Comparison of ENCODE assay signal across 16 cellular contexts in the genomic region with DNA sequence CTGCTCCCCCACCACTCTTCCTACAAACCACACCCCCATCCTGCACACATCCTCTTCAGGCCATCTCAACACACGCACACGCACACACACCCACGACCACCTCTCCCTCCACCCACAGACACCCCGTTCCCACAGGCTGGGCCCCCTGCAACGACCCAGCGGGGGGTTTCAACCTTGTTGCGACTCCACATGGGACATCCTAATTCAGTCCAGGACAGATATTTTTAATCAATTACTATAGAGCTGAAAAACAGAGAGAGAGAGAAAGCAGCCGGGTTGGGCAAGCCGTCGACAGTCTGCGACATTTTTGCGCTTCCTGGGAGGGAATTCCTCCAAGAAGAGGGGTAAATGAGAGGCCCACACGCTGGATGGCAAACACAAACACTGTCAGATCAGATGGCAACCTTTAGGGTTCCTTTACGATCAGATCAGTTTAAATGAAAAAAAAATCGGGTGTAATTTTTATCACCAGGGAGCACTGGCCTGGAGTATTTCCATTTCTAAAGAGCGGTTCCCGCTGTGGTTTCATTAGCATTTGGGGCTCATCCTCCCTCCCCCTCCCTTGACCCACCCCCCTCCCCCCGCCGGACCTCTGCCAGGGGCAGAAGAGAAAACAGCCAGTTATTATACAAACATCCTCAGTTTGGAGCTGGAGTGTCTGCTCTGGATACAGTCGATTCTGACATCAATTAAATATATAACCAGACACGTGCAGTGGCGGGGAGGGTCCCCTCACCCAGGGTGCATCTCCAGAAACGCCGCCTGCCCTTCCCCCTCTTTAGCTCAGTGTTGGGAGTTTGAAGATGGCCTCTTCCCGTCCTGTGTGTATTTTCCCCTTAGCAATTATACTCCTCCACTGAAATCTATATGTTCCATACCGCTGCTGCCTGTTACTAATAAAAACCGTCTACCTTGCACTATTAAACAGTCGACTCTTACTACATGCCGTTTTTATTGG. TPM values are rescaled to one million over a fixed set of nuclear protein-coding genes. Genes with fewer than 3 reads are reported as not detected.
DNase-seq lines count a peak whose midpoint lies in the region; ATAC-seq, FAIRE-seq and TF ChIP-seq lines count a peak whose summit lies in the region.
"Had no signal": no experiment of that assay in that cellular context is flagged by ENCODE, and none has a peak within 500 bp of the region (broad histone marks: within the 10 kb centered on the region; RNA-seq: fewer than 3 reads in every experiment).

No MANE protein-coding gene starts in this region.

- TF ChIP-seq POLR2A in A549 (IDR thresholded peaks at IDR 0.05; ENCODE audit: low read length) (no peak), tibial nerve (IDR thresholded peaks at IDR 0.05) (no peak)

- H3K27ac ChIP-seq in A549 (no peak overlapping the region), lower lobe of right lung (peak overlapping the region; percentile 90), tibial nerve (no peak overlapping the region)
- H3K27ac ChIP-seq: heart right ventricle had no signal

- peak overlapping the region; percentile 82 for H3K4me3 Mint-ChIP-seq in MCF 10A (ENCODE audit: unreplicated experiment)
- H3K4me3 Mint-ChIP-seq: stimulated activated effector memory CD8-positive, alpha-beta T cell treated with anti-CD3 and anti-CD28 coated beads, Interleukin-12 subunit alpha, Interleukin-12 subunit beta, amount 100 ng/mL, for 72 hours had no signal

- H3K27ac Mint-ChIP-seq in MCF 10A (ENCODE audit: low read depth, unreplicated experiment): peak overlapping the region; percentile 86
- H3K27ac Mint-ChIP-seq: stimulated activated effector memory CD8-positive, alpha-beta T cell treated with anti-CD3 and anti-CD28 coated beads, Interleukin-12 subunit alpha, Interleukin-12 subunit beta, amount 100 ng/mL, for 72 hours had no signal

- ATAC-seq in A549 (no peak), lower lobe of right lung (no peak), GM18870 (IDR thresholded peaks at IDR 0.05; ENCODE audit: unreplicated experiment) (no peak), GM19397 (IDR thresholded peaks at IDR 0.05; ENCODE audit: unreplicated experiment) (no peak)
- ATAC-seq: heart right ventricle; PC-3; stimulated activated effector memory CD8-positive, alpha-beta T cell treated with anti-CD3 and anti-CD28 coated beads, Interleukin-12 subunit alpha, Interleukin-12 subunit beta, amount 100 ng/mL, for 72 hours had no signal

- no peak for TF ChIP-seq EP300 in A549 (IDR thresholded peaks at IDR 0.05)
- TF ChIP-seq EP300 in tibial nerve (IDR thresholded peaks at IDR 0.05): no peak

- H3K36me3 ChIP-seq in H7 (replicated peaks; ENCODE audit: control insufficient read depth, insufficient read depth, low read length) (no peaks in the 10 kb centered on the region), lower lobe of right lung (no peaks in the 10 kb centered on the region), tibial nerve (no peaks in the 10 kb centered on the region)
- H3K36me3 ChIP-seq: BE2C, heart right ventricle had no signal

- no peak overlapping the region for H3K4me3 ChIP-seq in A549
- H3K4me3 ChIP-seq in H7 (ENCODE audit: insufficient read depth, low read depth, low read length): peak overlapping the region; percentile 64
- peak overlapping the region; percentile 55 for H3K4me3 ChIP-seq in lower lobe of right lung
- no peak overlapping the region for H3K4me3 ChIP-seq in tibial nerve

- peaks cover 4% of the 10 kb centered on the region; the same call in 1 of the 3 replicates for H3K4me1 ChIP-seq in A549
- peaks cover 13% of the 10 kb centered on the region for H3K4me1 ChIP-seq in lower lobe of right lung
- H3K4me1 ChIP-seq in tibial nerve: peaks cover 0 to 83% (median 15%) of the 10 kb centered on the region in 4 donors
- H3K4me1 ChIP-seq: BE2C had no signal

- POLR2A ChIA-PET in A549 (lab: Yijun Ruan, JAX): no interaction called here
- POLR2A ChIA-PET in MCF 10A (lab: Yijun Ruan, JAX): interaction anchor here (0.5 to 5.1 kb wide), 13 partner anchors 10 to 967 kb away, joined by 3 to 43 read pairs (median 4); a partner anchor contains a TSS

- FAIRE-seq in A549 (lab: Jason Lieb, UNC): no peak

- peaks cover 37% of the 10 kb centered on the region for H3K36me3 Mint-ChIP-seq in MCF 10A (ENCODE audit: insufficient read depth, unreplicated experiment)

- no peaks in the 10 kb centered on the region for H3K27me3 Mint-ChIP-seq in MCF 10A (ENCODE audit: insufficient read depth, unreplicated experiment)

- CTCF ChIA-PET in A549 (lab: Yijun Ruan, JAX) (no interaction called here), MCF 10A (lab: Yijun Ruan, JAX) (interaction anchor here (0.6 to 1.4 kb wide), 5 partner anchors 10 to 577 kb away, joined by 3 to 6 read pairs (median 3); no protein-coding TSS in a partner anchor)

- H3K9me3 Mint-ChIP-seq in MCF 10A (ENCODE audit: unreplicated experiment): no peaks in the 10 kb centered on the region

- intact Hi-C loops in MCF 10A (cut with micrococcal nuclease): loop anchor here (2.0 kb wide), 1 partner anchor 95 kb away; no protein-coding TSS in a partner anchor
- intact Hi-C loops in lower lobe of right lung (cut with DNase I): no loop called here

- TF ChIP-seq RAD21 in A549 (conservative IDR thresholded peaks at IDR 0.05 in 1 of 2, IDR thresholded peaks at IDR 0.05 in 1 of 2): no peak

- H3K27me3 ChIP-seq in H7 (ENCODE audit: control insufficient read depth, insufficient read depth, low read length): peaks cover 72% of the 10 kb centered on the region
- H3K27me3 ChIP-seq in lower lobe of right lung (ENCODE audit: low read depth): peaks cover 90% of the 10 kb centered on the region
- H3K27me3 ChIP-seq in tibial nerve: peaks cover 0 to 91% of the 10 kb centered on the region in 2 donors

- TF ChIP-seq CTCF in A549 (IDR thresholded peaks at IDR 0.05) (no peak), MCF 10A (IDR thresholded peaks at IDR 0.05; ENCODE audit: unreplicated experiment) (no peak), lower lobe of right lung (IDR thresholded peaks at IDR 0.05) (no peak), tibial nerve (IDR thresholded peaks at IDR 0.05) (no peak)

- H3K9me3 ChIP-seq in A549 (no peaks in the 10 kb centered on the region), lower lobe of right lung (no peaks in the 10 kb centered on the region), tibial nerve (peaks cover 0 to under 1% (median 0%) of the 10 kb centered on the region in 4 donors)
- H3K9me3 ChIP-seq: BE2C, heart right ventricle had no signal

- WGBS in A549 (ENCODE audit: missing lambda C conversion rate): 21% methylated on average over 27 of the region's 29 CpGs
- 4% methylated on average over 29 of the region's 29 CpGs for WGBS in tibial nerve, 2 donors

- H3K4me2 ChIP-seq in A549: no peak overlapping the region

- peaks cover 21% of the 10 kb centered on the region for H3K4me1 Mint-ChIP-seq in MCF 10A (ENCODE audit: insufficient read depth, unreplicated experiment)
- H3K4me1 Mint-ChIP-seq: stimulated activated effector memory CD8-positive, alpha-beta T cell treated with anti-CD3 and anti-CD28 coated beads, Interleukin-12 subunit alpha, Interleukin-12 subunit beta, amount 100 ng/mL, for 72 hours had no signal

- BruUV-seq in MCF 10A (replicated peaks; lab: Mats Ljungman, UMichigan): no TSS peak

- DNase-seq in A549 (ENCODE audit: low read depth in 1 of 2, low spot score in 1 of 2): no peak
- peak; percentile 84 for DNase-seq in H7
- peak; percentile 40 for DNase-seq in MCF 10A (ENCODE audit: unreplicated experiment)
- no peak for DNase-seq in lower lobe of right lung
- DNase-seq in tibial nerve (ENCODE audit: low spot score in 2 of 2): no peak
- DNase-seq in NCI-H1436 treated with DMSO at 0.1 percent for 48 hours (lab: John Stamatoyannopoulos, UW): no peak
- DNase-seq: anterior cingulate cortex; BE2C; effector CD4-positive, alpha-beta T cell; heart right ventricle; NCI-H2081; PC-3; stimulated activated CD4-positive, alpha-beta T cell treated with anti-CD3 and anti-CD28 coated beads, Interleukin-1b, Interleukin-23, amount 100 ng/mL, for 48 hours had no signal

TF ChIP-seq in A549, 52 proteins besides CTCF, POLR2A, EP300 and RAD21:
- TF ChIP-seq NR3C1 (IDR thresholded peaks at IDR 0.05) (no peak), MAFK (IDR thresholded peaks at IDR 0.05; ENCODE audit: partially characterized antibody) (peak; percentile 26)

RNA-seq across cellular contexts. Expression of a gene that starts 2.3 kb away (rescaled TPM):
- polyA plus RNA-seq in A549 (2011; rRNA removed) (0.30 and 0.33 TPM in 2 replicates), A549 (2017; fragmentation: RNase III; extraction: RNeasy Plus Mini Kit Qiagen cat#74134 plus additional on column Dnase treatment) (0.59 to 0.76 TPM (median 0.67 TPM) in 3 replicates)
- polyA plus RNA-seq in A549 (2012; cell fraction: cytosol; rRNA removed): 0.34 and 0.57 TPM in 2 replicates
- polyA plus RNA-seq in A549 (2012; cell fraction: nucleus; rRNA removed): 0.56 and 0.73 TPM in 2 replicates
- polyA minus RNA-seq in A549 (2011; rRNA and poly(A)+ RNA removed): not detected in 2 replicates
- total RNA-seq in H7 (2014; rRNA removed; shearing (Covaris generic)): 51.4 and 74.9 TPM in 2 replicates
- total RNA-seq in MCF 10A (2022) (35.4 and 43.4 TPM in 2 replicates), lower lobe of right lung (52.1 TPM), tibial nerve (not detected)

Comparison
In these comparisons a context has a peak if more than half of its experiments do, and no peak if none do; other contexts are left out.
1. DNase-seq: peak in H7 (single experiment) and MCF 10A (single experiment); none in A549 (0 of 2), lower lobe of right lung (single experiment), tibial nerve (0 of 2) and NCI-H1436 treated with DMSO at 0.1 percent for 48 hours (single experiment).
2. H3K4me3 ChIP-seq: peak in H7 (single experiment) and lower lobe of right lung (single experiment); none in A549 (single experiment) and tibial nerve (0 of 4).
3. RNA of a gene that starts 2.3 kb away (total RNA-seq): 52.1 TPM in lower lobe of right lung (single experiment), 51.4 to 74.9 TPM in H7 and 35.4 to 43.4 TPM in MCF 10A; not detected in tibial nerve; every median in the first group is over 10 times any median in the second.